25 cellular contexts compared by ENCODE assay signal in the genomic region with DNA sequence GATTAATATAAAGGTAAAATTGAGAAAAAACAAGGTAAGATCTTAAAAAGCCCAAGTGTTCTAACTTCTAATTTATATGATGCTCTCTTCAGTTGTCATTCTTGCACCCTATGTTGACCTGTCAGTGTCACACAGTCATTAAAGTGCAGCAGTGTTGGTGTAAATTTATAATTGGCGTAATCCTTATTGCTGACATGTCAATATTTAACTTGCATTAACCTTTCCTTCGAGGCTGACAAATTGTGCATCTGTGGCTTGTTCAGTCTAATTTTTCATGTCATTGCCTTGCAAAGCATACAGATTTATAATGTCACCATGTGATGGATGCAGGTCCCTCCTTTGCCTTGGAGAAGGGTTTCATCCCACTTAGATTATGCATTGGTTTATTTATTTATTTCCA.
"Had no signal": no experiment of that assay in that cellular context is flagged by ENCODE, and none has a peak within 500 bp of the region (broad histone marks: within the 10 kb centered on the region; RNA-seq: fewer than 3 reads in every experiment).

No MANE protein-coding gene starts in this region.

- H3K4me3 ChIP-seq: psoas muscle, skin epidermis, stomach, thoracic aorta, thyroid gland, transverse colon, upper lobe of right lung, uterus had no signal

- ATAC-seq: naive thymus-derived CD8-positive, alpha-beta T cell; natural killer cell treated with Interleukin-12 subunit alpha and Interleukin-12 subunit beta and Interleukin-15 and Interleukin-18, amount 100 ng/mL, for 72 hours; psoas muscle; right cardiac atrium; sciatic nerve; stimulated activated effector memory CD8-positive, alpha-beta T cell treated with anti-CD3 and anti-CD28 coated beads, Interleukin-12 subunit alpha, Interleukin-12 subunit beta, amount 100 ng/mL, for 72 hours; stimulated activated naive B cell treated with anti-CD40 and anti-IgM and Interleukin-4, amounts not matched to agents 10 μg/mL and 1 μg/mL and 100 μg/mL, for 72 hours; upper lobe of right lung had no signal

- H3K4me1 ChIP-seq: parathyroid adenoma, psoas muscle, stomach, thyroid gland, transverse colon, upper lobe of right lung, uterus had no signal

- H3K27me3 ChIP-seq: neutrophil, stomach, thyroid gland, transverse colon, upper lobe of right lung, uterus had no signal

- H3K9me3 ChIP-seq: neutrophil, psoas muscle, stomach, thoracic aorta, thyroid gland, transverse colon, upper lobe of right lung, uterus had no signal

- H3K9ac ChIP-seq: parathyroid adenoma had no signal

- H2AFZ ChIP-seq: parathyroid adenoma had no signal

- H3K27ac ChIP-seq: neutrophil, parathyroid adenoma, psoas muscle, skin epidermis, stomach, thoracic aorta, thyroid gland, transverse colon, upper lobe of right lung, uterus had no signal

- H3K79me2 ChIP-seq: parathyroid adenoma had no signal

- H3K36me3 ChIP-seq: neutrophil, stomach, thoracic aorta, thyroid gland, transverse colon, upper lobe of right lung, uterus had no signal

- DNase-seq: naive B cell; naive thymus-derived CD8-positive, alpha-beta T cell; nephron progenitor cell; nucleus accumbens; posterior cingulate gyrus; psoas muscle; right cardiac atrium; stimulated activated CD4-positive, alpha-beta T cell treated with anti-CD3 and anti-CD28 coated beads, Interleukin-15, amount 100 ng/mL, for 24 hours; stimulated activated CD4-positive, alpha-beta T cell treated with anti-CD3 and anti-CD28 coated beads, Interleukin-2, amount 100 ng/mL, for 24 hours; stimulated activated CD4-positive, alpha-beta T cell treated with anti-CD3 and anti-CD28 coated beads, Interleukin-2, amount 100 ng/mL, for 48 hours; stimulated activated CD4-positive, alpha-beta T cell treated with anti-CD3 and anti-CD28 coated beads, Interleukin-4, amount 100 ng/mL, for 24 hours; stimulated activated naive B cell treated with anti-CD40 and anti-IgM and Interleukin-4, amounts not matched to agents 10 μg/mL and 1 μg/mL and 100 μg/mL, for 72 hours; stimulated activated naive CD4-positive, alpha-beta T cell treated with Interleukin-2 at 50 U/mL for 16 hours; stomach; thyroid gland; transverse colon; upper lobe of right lung; uterus had no signal
